In genomic region chr10:31099101-31099500, GRCh38 we compare ENCODE assay signal across 18 cellular contexts.
DNase-seq lines count a peak whose midpoint lies in the region; ATAC-seq, FAIRE-seq and TF ChIP-seq lines count a peak whose summit lies in the region.
"Had no signal": no experiment of that assay in that cellular context is flagged by ENCODE, and none has a peak within 500 bp of the region (broad histone marks: within the 10 kb centered on the region; RNA-seq: fewer than 3 reads in every experiment).

No MANE protein-coding gene starts in this region.

- H3K27me3 Mint-ChIP-seq in MCF 10A (ENCODE audit: insufficient read depth, unreplicated experiment): no peaks in the 10 kb centered on the region

- dilution Hi-C loops in mammary epithelial cell (cut with HindIII; ENCODE audit: low sequenced_read_pairs) (no loop called here), keratinocyte (cut with MboI; ENCODE audit: extremely low pct_ligation_motif_present, low sequenced_read_pairs) (no loop called here)

- POLR2A ChIA-PET in MCF 10A (lab: Yijun Ruan, JAX) (no interaction called here), GM10248 (lab: Yijun Ruan, JAX) (no interaction called here)

- peak; percentile 60 for ATAC-seq in upper lobe of right lung
- ATAC-seq in HG02571 (IDR thresholded peaks at IDR 0.05; ENCODE audit: unreplicated experiment): no peak
- ATAC-seq: gastrocnemius medialis had no signal

- 92% methylated on average over 9 of the region's 10 CpGs for WGBS in mammary epithelial cell (ENCODE audit: low coverage, missing lambda C conversion rate)

- H3K9me1 ChIP-seq in keratinocyte (ENCODE audit: control insufficient read depth, extremely low read depth, insufficient read depth, low read length): no peaks in the 10 kb centered on the region

- H4K20me1 ChIP-seq in mammary epithelial cell (ENCODE audit: insufficient read depth, low read length) (no peaks in the 10 kb centered on the region), keratinocyte (ENCODE audit: control insufficient read depth, extremely low read depth, insufficient read depth, low read length) (no peaks in the 10 kb centered on the region)
- H4K20me1 ChIP-seq: BLaER1 had no signal

- in situ Hi-C loops in mammary epithelial cell (cut with MboI; ENCODE audit: low sequenced_read_pairs in 2 of 2): no loop called here

- no TSS peak for BruUV-seq in mammary epithelial cell (replicated peaks; lab: Mats Ljungman, UMichigan)
- BruUV-seq in MCF 10A (replicated peaks; lab: Mats Ljungman, UMichigan): no TSS peak

- H3K27ac ChIP-seq in mammary epithelial cell (ENCODE audit: insufficient read depth, low read depth, low read length) (no peak overlapping the region), VCaP (peak overlapping the region; percentile 58; the same call in 1 of the 2 replicates), keratinocyte (ENCODE audit: control insufficient read depth, insufficient read depth, low read length) (no peak overlapping the region), upper lobe of right lung (no peak overlapping the region)
- H3K27ac ChIP-seq: BLaER1, gastrocnemius medialis, tibial artery had no signal

- no peak overlapping the region for H3K9ac ChIP-seq in mammary epithelial cell (ENCODE audit: insufficient read depth, low read length)
- no peak overlapping the region for H3K9ac ChIP-seq in keratinocyte (ENCODE audit: control insufficient read depth, extremely low read depth, insufficient read depth, low read length)
- H3K9ac ChIP-seq: BLaER1 had no signal

- no peak for DNase-seq in mammary epithelial cell
- DNase-seq in MCF 10A (ENCODE audit: unreplicated experiment): no peak
- no peak for DNase-seq in keratinocyte (ENCODE audit: low read depth, low spot score)
- no peak for DNase-seq in upper lobe of right lung
- no peak for DNase-seq in GM10248 (ENCODE audit: extremely low spot score)
- no peak for DNase-seq in NCI-H748 treated with DMSO at 0.1 percent for 48 hours (lab: John Stamatoyannopoulos, UW)
- DNase-seq: effector CD4-positive, alpha-beta T cell; NCI-H146; NCI-H524 treated with DMSO at 0.1 percent for 48 hours; occipital lobe; tibial artery had no signal

- CTCF ChIA-PET in mammary epithelial cell (lab: Charles Lee; ENCODE audit: low non-redundant PET): no interaction called here
- CTCF ChIA-PET in MCF 10A (lab: Yijun Ruan, JAX): no interaction called here
- CTCF ChIA-PET in GM10248 (lab: Yijun Ruan, JAX): interaction anchor here (1.6 to 3.8 kb wide), 3 partner anchors 13 to 35 kb away, joined by 4 to 16 read pairs (median 8); no protein-coding TSS in a partner anchor

- TF ChIP-seq CTCF in mammary epithelial cell (conservative IDR thresholded peaks at IDR 0.05 in 1 of 2, IDR thresholded peaks at IDR 0.05 in 1 of 2; ENCODE audit: extremely low read depth in 1 of 2, insufficient read depth in 1 of 2, low read depth in 1 of 2, low read length in 2 of 2) (no peak), MCF 10A (IDR thresholded peaks at IDR 0.05; ENCODE audit: unreplicated experiment) (no peak), VCaP (conservative IDR thresholded peaks at IDR 0.05) (no peak), keratinocyte (optimal IDR thresholded peaks at IDR 0.05 in 1 of 3, IDR thresholded peaks at IDR 0.05 in 1 of 3, conservative IDR thresholded peaks at IDR 0.05 in 1 of 3; ENCODE audit: extremely low read depth in 1 of 3, insufficient read depth in 2 of 3, low read length in 3 of 3) (no peak), upper lobe of right lung (IDR thresholded peaks at IDR 0.05) (no peak), GM10248 (IDR thresholded peaks at IDR 0.05; ENCODE audit: control extremely low read depth, extremely low read depth, low read depth, missing control alignments) (no peak)

- no peak overlapping the region for H3K27ac Mint-ChIP-seq in MCF 10A (ENCODE audit: low read depth, unreplicated experiment)

- H3K4me2 ChIP-seq in mammary epithelial cell (ENCODE audit: insufficient read depth, low read depth, low read length) (no peak overlapping the region), keratinocyte (ENCODE audit: control insufficient read depth, extremely low read depth, insufficient read depth, low read depth, low read length) (peak overlapping the region; percentile 29)
- H3K4me2 ChIP-seq: BLaER1 had no signal

- H2AFZ ChIP-seq in mammary epithelial cell (ENCODE audit: low read depth, low read length): peak overlapping the region; percentile 41
- no peak overlapping the region for H2AFZ ChIP-seq in keratinocyte (ENCODE audit: control insufficient read depth, low read length)

- no peaks in the 10 kb centered on the region for H3K36me3 Mint-ChIP-seq in MCF 10A (ENCODE audit: insufficient read depth, unreplicated experiment)

- intact Hi-C loops in mammary epithelial cell (cut with micrococcal nuclease) (no loop called here), MCF 10A (cut with micrococcal nuclease) (no loop called here), upper lobe of right lung (cut with DNase I) (no loop called here)

- H3K4me1 ChIP-seq in mammary epithelial cell (ENCODE audit: insufficient read depth, low read length) (peaks cover 37% of the 10 kb centered on the region), keratinocyte (ENCODE audit: control insufficient read depth, extremely low read depth, insufficient read depth, low read length) (peaks cover 28% of the 10 kb centered on the region), upper lobe of right lung (no peaks in the 10 kb centered on the region)
- H3K4me1 ChIP-seq: BLaER1, gastrocnemius medialis had no signal

- H3K79me2 ChIP-seq in mammary epithelial cell (ENCODE audit: insufficient read depth, low read length) (no peaks in the 10 kb centered on the region), keratinocyte (ENCODE audit: control insufficient read depth, insufficient read depth, low read length) (no peaks in the 10 kb centered on the region)

- H3K4me3 ChIP-seq in mammary epithelial cell (replicated peaks in 1 of 3; ENCODE audit: insufficient read depth in 1 of 3, low read depth in 2 of 3, low read length in 3 of 3) (no peak overlapping the region), keratinocyte (ENCODE audit: control insufficient read depth in 2 of 3, extremely low read depth in 1 of 3, insufficient read depth in 2 of 3, low read depth in 1 of 3, low read length in 3 of 3) (no peak overlapping the region), upper lobe of right lung (no peak overlapping the region)
- H3K4me3 ChIP-seq: BLaER1, gastrocnemius medialis, tibial artery had no signal

- no peak for FAIRE-seq in keratinocyte (lab: Jason Lieb, UNC)
- FAIRE-seq: A204.1, D721Med had no signal

- H3K9me3 ChIP-seq in mammary epithelial cell (replicated peaks; ENCODE audit: insufficient read depth, low read length) (no peaks in the 10 kb centered on the region), keratinocyte (ENCODE audit: control insufficient read depth, low read depth, low read length) (no peaks in the 10 kb centered on the region), upper lobe of right lung (no peaks in the 10 kb centered on the region)
- H3K9me3 ChIP-seq: ascending aorta, BLaER1, gastrocnemius medialis, tibial artery had no signal

- no peak overlapping the region for H3K4me3 Mint-ChIP-seq in MCF 10A (ENCODE audit: unreplicated experiment)

- no peaks in the 10 kb centered on the region for H3K9me3 Mint-ChIP-seq in MCF 10A (ENCODE audit: unreplicated experiment)

- H3K4me1 Mint-ChIP-seq in MCF 10A (ENCODE audit: insufficient read depth, unreplicated experiment): peaks cover 17% of the 10 kb centered on the region

- H3K36me3 ChIP-seq in mammary epithelial cell (ENCODE audit: insufficient read depth, low read length) (no peaks in the 10 kb centered on the region), keratinocyte (ENCODE audit: control insufficient read depth in 2 of 2, extremely low read depth in 1 of 2, insufficient read depth in 2 of 2, low read length in 2 of 2) (no peaks in the 10 kb centered on the region), upper lobe of right lung (no peaks in the 10 kb centered on the region)
- H3K36me3 ChIP-seq: ascending aorta, BLaER1, gastrocnemius medialis, tibial artery had no signal

- H3K27me3 ChIP-seq in mammary epithelial cell (ENCODE audit: insufficient read depth, low read length): no peaks in the 10 kb centered on the region
- H3K27me3 ChIP-seq in keratinocyte (ENCODE audit: control insufficient read depth, extremely low read depth, insufficient read depth, low read length): no peaks in the 10 kb centered on the region
- H3K27me3 ChIP-seq in upper lobe of right lung: no peaks in the 10 kb centered on the region
- H3K27me3 ChIP-seq: ascending aorta, BLaER1, gastrocnemius medialis, tibial artery had no signal
